In the genomic region with DNA sequence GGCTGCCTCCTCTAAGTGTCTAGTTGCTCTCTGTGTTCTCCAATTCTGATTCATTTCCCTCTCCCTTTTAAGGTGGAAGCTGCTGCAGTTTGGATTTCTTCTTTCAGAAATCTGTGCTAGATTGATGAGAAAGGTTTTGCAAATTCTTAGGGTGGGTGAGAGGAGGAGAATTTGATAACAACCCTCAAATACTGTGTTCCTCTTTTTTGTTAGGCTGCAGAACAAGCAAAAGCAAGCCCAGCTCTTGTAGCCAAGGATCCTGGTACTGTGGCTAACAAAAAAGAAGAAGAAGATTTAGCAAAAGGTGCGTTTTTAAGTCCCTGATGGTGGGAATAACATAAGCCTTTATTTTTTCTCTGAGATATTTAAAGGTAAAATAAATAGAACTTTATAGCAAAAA, we compare ENCODE assay signal across 1 cellular context.
TF ChIP-seq lines count a peak whose summit lies in the region.

No MANE protein-coding gene starts in this region.

TF ChIP-seq in K562, 482 proteins besides CTCF, POLR2A, EP300 and RAD21:
- no peak for TF ChIP-seq RB1 (IDR thresholded peaks at IDR 0.05; ENCODE audit: low read depth)
- peak; percentile 66; the same call in 1 of the 2 replicates for TF ChIP-seq SPI1 (IDR thresholded peaks at IDR 0.05; ENCODE audit: borderline replicate concordance, low read depth, low read length)
- peak; percentile 43 to 44; a peak in 2 of 4 replicates for TF ChIP-seq KDM1A (IDR thresholded peaks at IDR 0.05)
